In genomic region chrX:27336466-27337091, GRCh38 we compare ENCODE assay signal across 7 cellular contexts.
DNase-seq lines count a peak whose midpoint lies in the region; TF ChIP-seq lines count a peak whose summit lies in the region.

No MANE protein-coding gene starts in this region.

- no peak overlapping the region for H3K27ac ChIP-seq in left ventricle myocardium inferior (replicated peaks)

- H3K4me1 ChIP-seq in left ventricle myocardium inferior, result no peaks in the 10 kb centered on the region

- H3K36me3 Mint-ChIP-seq in activated T-helper 2 cell treated with anti-CD3 and anti-CD28 coated beads, Interferon-gamma antibody, Interleukin-2, Interleukin-4, amounts not matched to agents 10 μg/mL and 5 μg/mL and 100 μg/mL, durations not matched to agents 14 hours and 24 hours and 36 hours (ENCODE audit: low read depth), result no peaks in the 10 kb centered on the region

- H3K27me3 ChIP-seq in left ventricle myocardium inferior (ENCODE audit: low read depth), result no peaks in the 10 kb centered on the region

- no peaks in the 10 kb centered on the region for H3K36me3 ChIP-seq in left ventricle myocardium inferior

- H3K9me3 Mint-ChIP-seq in activated T-helper 2 cell treated with anti-CD3 and anti-CD28 coated beads, Interferon-gamma antibody, Interleukin-2, Interleukin-4, amounts not matched to agents 10 μg/mL and 5 μg/mL and 100 μg/mL, durations not matched to agents 14 hours and 24 hours and 36 hours, result no peaks in the 10 kb centered on the region

- DNase-seq in GDM1 (lab: John Stamatoyannopoulos, UW) (peak; percentile 22), H4 (ENCODE audit: low spot score) (peak; percentile 25), NCI-H510A treated with DMSO at 0.1 percent for 48 hours (lab: John Stamatoyannopoulos, UW) (peak; percentile 46), left ventricle myocardium inferior (no peak), NCI-H128 (lab: John Stamatoyannopoulos, UW; ENCODE audit: unreplicated experiment) (no peak)
- DNase-seq in activated T-helper 2 cell treated with anti-CD3 and anti-CD28 coated beads, Interferon-gamma antibody, Interleukin-2, Interleukin-4, amounts not matched to agents 10 μg/mL and 5 μg/mL and 100 μg/mL, durations not matched to agents 14 hours and 24 hours and 36 hours (ENCODE audit: low spot score), result peak; percentile 9
- peak; percentile 11 to 48 for DNase-seq in stimulated activated CD4-positive, alpha-beta T cell treated with anti-CD3 and anti-CD28 coated beads, Interleukin-2, amount 100 ng/mL, for 48 hours

- intact Hi-C loops in activated T-helper 2 cell treated with anti-CD3 and anti-CD28 coated beads, Interferon-gamma antibody, Interleukin-2, Interleukin-4, amounts not matched to agents 10 μg/mL and 5 μg/mL and 100 μg/mL, durations not matched to agents 14 hours and 24 hours and 36 hours (cut with micrococcal nuclease), result loop anchor here (5.0 kb wide), 1 partner anchor 684 kb away; no protein-coding TSS in a partner anchor
- intact Hi-C loops in left ventricle myocardium inferior (cut with micrococcal nuclease), result no loop called here

- H3K4me1 Mint-ChIP-seq in activated T-helper 2 cell treated with anti-CD3 and anti-CD28 coated beads, Interferon-gamma antibody, Interleukin-2, Interleukin-4, amounts not matched to agents 10 μg/mL and 5 μg/mL and 100 μg/mL, durations not matched to agents 14 hours and 24 hours and 36 hours (ENCODE audit: low read depth), result no peaks in the 10 kb centered on the region

- H3K4me3 Mint-ChIP-seq in activated T-helper 2 cell treated with anti-CD3 and anti-CD28 coated beads, Interferon-gamma antibody, Interleukin-2, Interleukin-4, amounts not matched to agents 10 μg/mL and 5 μg/mL and 100 μg/mL, durations not matched to agents 14 hours and 24 hours and 36 hours (ENCODE audit: low read depth), result no peak overlapping the region

- no peak overlapping the region for H3K27ac Mint-ChIP-seq in activated T-helper 2 cell treated with anti-CD3 and anti-CD28 coated beads, Interferon-gamma antibody, Interleukin-2, Interleukin-4, amounts not matched to agents 10 μg/mL and 5 μg/mL and 100 μg/mL, durations not matched to agents 14 hours and 24 hours and 36 hours

- H3K27me3 Mint-ChIP-seq in activated T-helper 2 cell treated with anti-CD3 and anti-CD28 coated beads, Interferon-gamma antibody, Interleukin-2, Interleukin-4, amounts not matched to agents 10 μg/mL and 5 μg/mL and 100 μg/mL, durations not matched to agents 14 hours and 24 hours and 36 hours (ENCODE audit: low read depth), result no peaks in the 10 kb centered on the region

- H3K4me3 ChIP-seq in left ventricle myocardium inferior, result no peak overlapping the region

- peak; percentile 63 for TF ChIP-seq CTCF in left ventricle myocardium inferior (IDR thresholded peaks at IDR 0.05; ENCODE audit: borderline replicate concordance)

- H3K9me3 ChIP-seq in left ventricle myocardium inferior (replicated peaks), result no peaks in the 10 kb centered on the region

Comparison
In these comparisons a context has a peak if more than half of its experiments do, and no peak if none do; other contexts are left out.
1. DNase-seq: peak in GDM1 (single experiment), H4 (single experiment), NCI-H510A treated with DMSO at 0.1 percent for 48 hours (single experiment), activated T-helper 2 cell treated with anti-CD3 and anti-CD28 coated beads, Interferon-gamma antibody, Interleukin-2, Interleukin-4, amounts not matched to agents 10 μg/mL and 5 μg/mL and 100 μg/mL, durations not matched to agents 14 hours and 24 hours and 36 hours (single experiment) and stimulated activated CD4-positive, alpha-beta T cell treated with anti-CD3 and anti-CD28 coated beads, Interleukin-2, amount 100 ng/mL, for 48 hours (2 of 2); none in left ventricle myocardium inferior (single experiment) and NCI-H128 (single experiment).